In the genomic region with DNA sequence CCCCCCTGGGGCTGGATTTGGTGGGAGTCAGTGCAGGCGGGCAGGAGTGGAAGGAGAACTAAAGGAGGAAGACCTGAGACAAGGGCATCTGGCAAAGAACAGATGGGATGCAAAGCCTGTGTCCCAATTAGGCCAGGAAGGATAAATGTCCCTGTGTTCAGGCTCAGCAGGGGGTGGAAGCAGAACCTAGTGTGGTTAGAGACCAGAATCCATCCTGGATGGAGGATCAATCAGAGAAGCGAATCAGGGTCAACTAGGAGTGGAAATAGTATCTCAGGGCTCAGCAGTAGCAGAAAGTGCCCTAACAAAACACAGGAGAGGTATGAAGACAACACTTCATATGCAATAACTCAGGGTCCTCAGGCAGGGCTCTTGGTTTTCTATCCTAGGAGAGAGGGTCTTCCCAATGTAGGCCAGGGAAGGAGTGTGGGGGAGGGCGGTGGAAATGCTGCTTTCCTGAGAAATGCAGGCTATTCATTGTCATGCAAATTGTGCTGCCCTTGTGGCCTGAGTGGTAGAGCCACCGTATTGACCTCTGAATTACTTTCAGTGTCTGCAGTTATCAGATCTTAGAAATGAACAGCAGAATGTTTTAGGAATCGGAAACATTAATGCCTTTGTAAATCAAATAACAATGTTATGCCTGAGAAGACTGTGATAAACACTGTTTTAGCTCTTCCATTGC, we compare ENCODE assay signal across 17 cellular contexts.
DNase-seq lines count a peak whose midpoint lies in the region; ATAC-seq and TF ChIP-seq lines count a peak whose summit lies in the region.
"Had no signal": no experiment of that assay in that cellular context is flagged by ENCODE, and none has a peak within 500 bp of the region (broad histone marks: within the 10 kb centered on the region; RNA-seq: fewer than 3 reads in every experiment).

No MANE protein-coding gene starts in this region.

- H3K9me3 Mint-ChIP-seq in H9 (peaks cover 4 to 7% of the 10 kb centered on the region in 2 experiments), neural progenitor cell (peaks cover 29% of the 10 kb centered on the region)
- peaks cover 2 to 6% of the 10 kb centered on the region in 2 donors for H3K9me3 Mint-ChIP-seq in stimulated activated naive B cell treated with anti-CD40 and anti-IgM and Interleukin-4, amounts not matched to agents 10 μg/mL and 1 μg/mL and 100 μg/mL, for 72 hours

- H4K8ac ChIP-seq in H9 (replicated peaks; ENCODE audit: insufficient read length, low read depth, low read length) = no peak overlapping the region

- H3K4me1 ChIP-seq in H9 (ENCODE audit: insufficient read depth, low read length) (peaks cover 9% of the 10 kb centered on the region; the same call in 1 of the 2 replicates), NT2/D1 (ENCODE audit: insufficient read depth, insufficient read length) (peaks cover 2% of the 10 kb centered on the region), iPS DF 6.9 (ENCODE audit: control insufficient read depth, insufficient read depth, low read length) (peaks cover 6% of the 10 kb centered on the region; the same call in 1 of the 2 replicates), neural progenitor cell (peaks cover 11% of the 10 kb centered on the region)
- H3K4me1 ChIP-seq: SJSA1 had no signal

- H3K56ac ChIP-seq in H9 (ENCODE audit: insufficient read length, low read depth, low read length) = no peak overlapping the region

- no peak overlapping the region for H2BK5ac ChIP-seq in H9 (ENCODE audit: insufficient read length, low read length)

- H4K20me1 ChIP-seq in H9 (ENCODE audit: control insufficient read depth, insufficient read depth, insufficient read length) = no peaks in the 10 kb centered on the region
- H4K20me1 ChIP-seq in neural progenitor cell (ENCODE audit: low read depth) = no peaks in the 10 kb centered on the region

- no peaks in the 10 kb centered on the region for H3K79me1 ChIP-seq in H9 (ENCODE audit: insufficient read depth, low read depth, low read length, poor library complexity, severe bottlenecking)

- H3K23me2 ChIP-seq in H9 (ENCODE audit: insufficient read length, low read depth, low read length, poor library complexity, severe bottlenecking) = no peaks in the 10 kb centered on the region

- H3K23ac ChIP-seq in H9 (ENCODE audit: insufficient read length, low read depth, low read length) = no peak overlapping the region

- H2AFZ ChIP-seq in H9 (ENCODE audit: low read length) = no peak overlapping the region
- H2AFZ ChIP-seq in neural progenitor cell (replicated peaks) = no peak overlapping the region

- H3K27ac Mint-ChIP-seq in H9 (peak overlapping the region in 1 of 3 experiments; percentile 86; a peak in 1 of 7 replicates), neural progenitor cell (no peak overlapping the region)
- no peak overlapping the region for H3K27ac Mint-ChIP-seq in stimulated activated naive B cell treated with anti-CD40 and anti-IgM and Interleukin-4, amounts not matched to agents 10 μg/mL and 1 μg/mL and 100 μg/mL, for 72 hours

- no CpG with 5 or more reads among the region's 5 CpGs for WGBS in H9 (ENCODE audit: extremely low coverage, insufficient read length, low lambda C conversion rate)
- no CpG with 5 or more reads among the region's 5 CpGs for WGBS in iPS DF 6.9 (ENCODE audit: insufficient coverage, insufficient read length)

- H3K4me2 ChIP-seq in H9 (ENCODE audit: insufficient read depth, insufficient read length, low read length) (peak overlapping the region; percentile 39), neural progenitor cell (no peak overlapping the region)

- H3K18ac ChIP-seq in H9 (ENCODE audit: insufficient read length, low read depth, low read length) = no peak overlapping the region

- H3K27me3 ChIP-seq in H9 (ENCODE audit: insufficient read depth, low read length) (no peaks in the 10 kb centered on the region), NT2/D1 (ENCODE audit: insufficient read depth, insufficient read length) (no peaks in the 10 kb centered on the region), iPS DF 6.9 (ENCODE audit: control insufficient read depth, insufficient read depth, low read length) (no peaks in the 10 kb centered on the region), neural progenitor cell (no peaks in the 10 kb centered on the region)
- H3K27me3 ChIP-seq: SJSA1 had no signal

- H3K36me3 ChIP-seq in NT2/D1 (ENCODE audit: insufficient read depth, insufficient read length, low read length) (no peaks in the 10 kb centered on the region), iPS DF 6.9 (ENCODE audit: control insufficient read depth, insufficient read depth, low read length) (no peaks in the 10 kb centered on the region), neural progenitor cell (no peaks in the 10 kb centered on the region)
- H3K36me3 ChIP-seq: SJSA1 had no signal

- H3K9ac ChIP-seq in H9 (ENCODE audit: extremely low read depth, insufficient read length, low read length) (no peak overlapping the region), NT2/D1 (ENCODE audit: insufficient read length, low read depth) (no peak overlapping the region), neural progenitor cell (no peak overlapping the region)

- H3K14ac ChIP-seq in H9 (ENCODE audit: insufficient read depth, low read length) = no peak overlapping the region

- no peak overlapping the region for H3K4me3 ChIP-seq in NT2/D1 (ENCODE audit: insufficient read length, low read depth)
- no peak overlapping the region for H3K4me3 ChIP-seq in iPS DF 6.9 (ENCODE audit: low read length)
- no peak overlapping the region for H3K4me3 ChIP-seq in neural progenitor cell
- H3K4me3 ChIP-seq: SJSA1 had no signal

- H3T11ph ChIP-seq in H9 (ENCODE audit: low read length) = no peak overlapping the region

- no peak overlapping the region for H3K27ac ChIP-seq in H9 (ENCODE audit: insufficient read length, low read depth, low read length)
- no peak overlapping the region for H3K27ac ChIP-seq in iPS DF 6.9 (ENCODE audit: low read length)
- no peak overlapping the region for H3K27ac ChIP-seq in neural progenitor cell
- H3K27ac ChIP-seq: HL-60, SJSA1 had no signal

- peak; percentile 63 for DNase-seq in H9
- peak; percentile 56 for DNase-seq in NT2/D1 (ENCODE audit: low read depth, low spot score)
- peak; percentile 35 for DNase-seq in iPS DF 6.9 (ENCODE audit: low read depth, low spot score)
- peak; percentile 59 for DNase-seq in neural progenitor cell (ENCODE audit: low spot score)
- no peak for DNase-seq in DMS 273 treated with DMSO at 0.1 percent for 48 hours (lab: John Stamatoyannopoulos, UW)
- no peak for DNase-seq in stimulated activated naive B cell treated with anti-CD40 and anti-IgM and Interleukin-4, amounts not matched to agents 10 μg/mL and 1 μg/mL and 100 μg/mL, for 72 hours
- DNase-seq: C1 segment of cervical spinal cord, HCEC 1CT, KBM-7, NCI-H1417 treated with DMSO at 0.1 percent for 48 hours, NCI-H2029, NCI-H2171 treated with DMSO at 0.1 percent for 48 hours, NCI-H446 treated with DMSO at 0.1 percent for 48 hours, NCI-H774 had no signal

- no peak for ATAC-seq in HG03354 (IDR thresholded peaks at IDR 0.05; ENCODE audit: poor library complexity, severe bottlenecking, unreplicated experiment)
- ATAC-seq in stimulated activated naive B cell treated with anti-CD40 and anti-IgM and Interleukin-4, amounts not matched to agents 10 μg/mL and 1 μg/mL and 100 μg/mL, for 72 hours (replicated peaks) = no peak

- no peak overlapping the region for H2BK12ac ChIP-seq in H9 (ENCODE audit: insufficient read length, low read depth, low read length)

- H3K36me3 Mint-ChIP-seq in H9 (ENCODE audit: insufficient read depth in 1 of 3, low read depth in 3 of 3) (peaks cover 3 to 23% (median 15%) of the 10 kb centered on the region in 3 experiments; a peak in 6 of 7 replicates), neural progenitor cell (peaks cover 26% of the 10 kb centered on the region)
- H3K36me3 Mint-ChIP-seq in stimulated activated naive B cell treated with anti-CD40 and anti-IgM and Interleukin-4, amounts not matched to agents 10 μg/mL and 1 μg/mL and 100 μg/mL, for 72 hours = no peaks in the 10 kb centered on the region

- H2BK120ac ChIP-seq in H9 (ENCODE audit: low read depth, low read length, poor library complexity, severe bottlenecking) = no peak overlapping the region

- H3K4me1 Mint-ChIP-seq in H9 (peaks cover 17 to 18% of the 10 kb centered on the region in 2 experiments), neural progenitor cell (peaks cover 17% of the 10 kb centered on the region)
- H3K4me1 Mint-ChIP-seq in stimulated activated naive B cell treated with anti-CD40 and anti-IgM and Interleukin-4, amounts not matched to agents 10 μg/mL and 1 μg/mL and 100 μg/mL, for 72 hours = no peaks in the 10 kb centered on the region

- no peak overlapping the region for H3K4ac ChIP-seq in H9 (ENCODE audit: low read depth, low read length)

- H4K91ac ChIP-seq in H9 (ENCODE audit: insufficient read length, low read depth, low read length) = no peak overlapping the region

- H3F3A ChIP-seq in neural progenitor cell (ENCODE audit: low read depth) = no peaks in the 10 kb centered on the region

- H3K79me2 ChIP-seq in H9 (ENCODE audit: insufficient read depth, low read length) = no peaks in the 10 kb centered on the region
- H3K79me2 ChIP-seq in neural progenitor cell (ENCODE audit: low read depth) = no peaks in the 10 kb centered on the region

- TF ChIP-seq CTCF in H9 (conservative IDR thresholded peaks at IDR 0.05) (no peak), neural progenitor cell (IDR thresholded peaks at IDR 0.05) (no peak)

- H4K5ac ChIP-seq in H9 (ENCODE audit: insufficient read length, low read depth, low read length) = no peak overlapping the region

- H3K9me3 ChIP-seq in H9 (ENCODE audit: control insufficient read depth, low read depth, low read length) = no peaks in the 10 kb centered on the region
- peaks cover 4% of the 10 kb centered on the region; the same call in 1 of the 2 replicates for H3K9me3 ChIP-seq in NT2/D1 (ENCODE audit: insufficient read depth, low read length)
- H3K9me3 ChIP-seq in iPS DF 6.9 (ENCODE audit: control insufficient read depth, insufficient read depth, low read length) = no peaks in the 10 kb centered on the region
- H3K9me3 ChIP-seq in neural progenitor cell (ENCODE audit: low read depth) = no peaks in the 10 kb centered on the region
- H3K9me3 ChIP-seq: SJSA1 had no signal

- 0 out of 5 replicates have a peak overlapping the region, but pooled peaks of 1 of the 2 experiments have one; percentile 10 for H3K4me3 Mint-ChIP-seq in H9
- no peak overlapping the region for H3K4me3 Mint-ChIP-seq in neural progenitor cell
- H3K4me3 Mint-ChIP-seq in stimulated activated naive B cell treated with anti-CD40 and anti-IgM and Interleukin-4, amounts not matched to agents 10 μg/mL and 1 μg/mL and 100 μg/mL, for 72 hours = no peak overlapping the region

- H3K27me3 Mint-ChIP-seq in H9 (ENCODE audit: low read depth) (peaks cover 53% of the 10 kb centered on the region), neural progenitor cell (ENCODE audit: insufficient read depth, low read depth) (no peaks in the 10 kb centered on the region)
- H3K27me3 Mint-ChIP-seq in stimulated activated naive B cell treated with anti-CD40 and anti-IgM and Interleukin-4, amounts not matched to agents 10 μg/mL and 1 μg/mL and 100 μg/mL, for 72 hours = peaks cover 0 to 4% of the 10 kb centered on the region in 2 donors

- H2BK15ac ChIP-seq in H9 (ENCODE audit: low read depth, low read length) = no peak overlapping the region

- no peak overlapping the region for H2AK5ac ChIP-seq in H9 (ENCODE audit: insufficient read length, low read length)

- H2BK20ac ChIP-seq in H9 (ENCODE audit: low read depth, low read length, poor library complexity, severe bottlenecking) = no peak overlapping the region

Comparison
In these comparisons a context has a peak if more than half of its experiments do, and no peak if none do; other contexts are left out.
1. DNase-seq: peak in H9 (single experiment), NT2/D1 (single experiment), iPS DF 6.9 (single experiment) and neural progenitor cell (single experiment); none in DMS 273 treated with DMSO at 0.1 percent for 48 hours (single experiment) and stimulated activated naive B cell treated with anti-CD40 and anti-IgM and Interleukin-4, amounts not matched to agents 10 μg/mL and 1 μg/mL and 100 μg/mL, for 72 hours (single experiment).